Comparison of ENCODE assay signal across 35 cellular contexts in genomic region chr3:133532951-133533350, GRCh38. TPM values are rescaled to one million over a fixed set of nuclear protein-coding genes. Genes with fewer than 3 reads are reported as not detected.
DNase-seq lines count a peak whose midpoint lies in the region; ATAC-seq and TF ChIP-seq lines count a peak whose summit lies in the region.
"Had no signal": no experiment of that assay in that cellular context is flagged by ENCODE, and none has a peak within 500 bp of the region (broad histone marks: within the 10 kb centered on the region; RNA-seq: fewer than 3 reads in every experiment).

No MANE protein-coding gene starts in this region.

- H3K4me3 ChIP-seq in SJCRH30 (no peak overlapping the region), fibroblast of pulmonary artery (replicated peaks; ENCODE audit: low read depth, low read length) (no peak overlapping the region), MG63 (no peak overlapping the region)
- H3K4me3 ChIP-seq: BLaER1 treated with 17β-estradiol and CSF1 and Interleukin-3, amounts not matched to agents 10 nM and 100 nM; heart right ventricle; Peyer's patch; skin epidermis had no signal

- DNase-seq in ELF-1 (ENCODE audit: low read depth, low spot score) (peak; percentile 21), SJCRH30 (peak; percentile 76 to 85), fibroblast of pulmonary artery (ENCODE audit: low read depth) (peak; percentile 43), non-pigmented ciliary epithelial cell (ENCODE audit: low read depth) (peak; percentile 41), MG63 (no peak), head of caudate nucleus (no peak), T-helper 2 cell (no peak)
- no peak for DNase-seq in stimulated activated naive CD8-positive, alpha-beta T cell treated with anti-CD3 and anti-CD28 coated beads, Interleukin-15, Interleukin-2, amounts not matched to agents 100 U/mL and 50 U/mL, for 24 hours
- DNase-seq: activated CD4-positive, alpha-beta T cell treated with anti-CD3 and anti-CD28 coated beads for 4 hours; activated naive CD4-positive, alpha-beta T cell treated with anti-CD3 and anti-CD28 coated beads, Interleukin-2, amount 10 ng/mL, durations not matched to agents 7 days and 5 days; amniotic stem cell; DMS153; effector memory CD4-positive, alpha-beta T cell; foreskin keratinocyte; GDM1; heart right ventricle; kidney; left ventricle myocardium superior; midbrain; NCI-H1417 treated with DMSO at 0.1 percent for 48 hours; NCI-H2029 treated with DMSO at 0.1 percent for 48 hours; NCI-H2227 treated with DMSO at 0.1 percent for 48 hours; NCI-H774; Peyer's patch; SHP77; substantia nigra; T1000; WERI-Rb-1 had no signal

- H3K36me3 ChIP-seq in SJCRH30 (no peaks in the 10 kb centered on the region), MG63 (no peaks in the 10 kb centered on the region)
- H3K36me3 ChIP-seq: BLaER1 treated with 17β-estradiol and CSF1 and Interleukin-3, amounts not matched to agents 10 nM and 100 nM; heart right ventricle; Peyer's patch; WERI-Rb-1 had no signal

- peaks cover 5% of the 10 kb centered on the region; the same call in 1 of the 2 replicates for H3K9me3 ChIP-seq in SJCRH30 (replicated peaks)
- peaks cover 5% of the 10 kb centered on the region for H3K9me3 ChIP-seq in MG63
- H3K9me3 ChIP-seq: Peyer's patch had no signal

- H3K27ac ChIP-seq in SJCRH30 = peak overlapping the region; percentile 75
- H3K27ac ChIP-seq: BLaER1 treated with 17β-estradiol and CSF1 and Interleukin-3, amounts not matched to agents 10 nM and 100 nM; epithelial cell of prostate; foreskin keratinocyte; KMS-11; skin epidermis; WERI-Rb-1 had no signal

- intact Hi-C loops in head of caudate nucleus (cut with DNase I) = no loop called here

- no peak for TF ChIP-seq CTCF in fibroblast of pulmonary artery (IDR thresholded peaks at IDR 0.05; ENCODE audit: low read length, missing control alignments)

- H3K27me3 ChIP-seq in SJCRH30 = no peaks in the 10 kb centered on the region
- no peaks in the 10 kb centered on the region for H3K27me3 ChIP-seq in MG63
- H3K27me3 ChIP-seq: BLaER1 treated with 17β-estradiol and CSF1 and Interleukin-3, amounts not matched to agents 10 nM and 100 nM; foreskin keratinocyte; heart right ventricle; Peyer's patch had no signal

- H3K4me1 ChIP-seq in SJCRH30 = peaks cover 44% of the 10 kb centered on the region
- H3K4me1 ChIP-seq: foreskin keratinocyte had no signal

- ATAC-seq in stimulated activated naive CD8-positive, alpha-beta T cell treated with anti-CD3 and anti-CD28 coated beads, Interleukin-15, Interleukin-2, amounts not matched to agents 100 U/mL and 50 U/mL, for 24 hours = no peak
- ATAC-seq: activated T-helper 17 cell treated with anti-CD3 and anti-CD28 coated beads, Interleukin-2, amount 50 U/mL, for 72 hours; foreskin keratinocyte; heart right ventricle; left ventricle myocardium superior; natural killer cell treated with Interleukin-12 subunit alpha and Interleukin-12 subunit beta and Interleukin-15 and Interleukin-18, amount 100 ng/mL, for 72 hours; stimulated activated memory B cell treated with anti-CD40 and anti-IgM and Interleukin-4, amounts not matched to agents 10 μg/mL and 1 μg/mL and 100 μg/mL, for 72 hours had no signal

RNA-seq across cellular contexts. Expression of gene CDV3, which starts 40.5 kb away (rescaled TPM):
- total RNA-seq in SJCRH30 (2014; rRNA removed; shearing (Covaris generic)) = 179 and 180 TPM in 2 replicates
- total RNA-seq in MG63 (2014; rRNA removed; shearing (Covaris generic); ENCODE audit: low replicate concordance) = 136 and 146 TPM in 2 replicates

Comparison
In these comparisons a context has a peak if more than half of its experiments do, and no peak if none do; other contexts are left out.
1. DNase-seq: peak in ELF-1 (single experiment), SJCRH30 (2 of 2), fibroblast of pulmonary artery (single experiment) and non-pigmented ciliary epithelial cell (single experiment); none in MG63 (single experiment), head of caudate nucleus (0 of 42), stimulated activated naive CD8-positive, alpha-beta T cell treated with anti-CD3 and anti-CD28 coated beads, Interleukin-15, Interleukin-2, amounts not matched to agents 100 U/mL and 50 U/mL, for 24 hours (single experiment) and T-helper 2 cell (0 of 5).